Comparison of ENCODE assay signal across 24 cellular contexts in the genomic region with DNA sequence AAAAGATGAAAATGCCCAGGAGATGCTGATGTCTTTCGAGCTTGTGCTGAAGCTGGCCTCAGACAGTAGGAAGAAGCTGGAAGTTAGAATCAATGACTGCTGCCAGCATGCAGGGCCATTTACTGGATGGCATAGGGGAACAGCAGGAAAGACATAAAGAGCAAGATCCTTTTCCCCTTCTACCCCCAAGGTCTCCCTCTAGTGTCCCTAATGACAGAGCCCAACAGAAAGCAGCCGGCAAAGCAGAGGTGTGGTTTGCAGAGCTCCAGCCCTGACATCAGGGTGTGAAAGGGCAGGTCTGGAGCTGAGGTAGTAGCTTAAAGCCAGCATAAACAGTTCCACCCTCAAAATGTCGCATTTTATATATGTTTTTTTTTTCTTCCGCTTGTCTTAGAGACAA.
A peak's percentile ranks its signal among the peaks of the same experiment; 100 is the strongest.
DNase-seq lines count a peak whose midpoint lies in the region; ATAC-seq and TF ChIP-seq lines count a peak whose summit lies in the region.
"Had no signal": no experiment of that assay in that cellular context is flagged by ENCODE, and none has a peak within 500 bp of the region (broad histone marks: within the 10 kb centered on the region; RNA-seq: fewer than 3 reads in every experiment).

No MANE protein-coding gene starts in this region.

- no peaks in the 10 kb centered on the region for H3K9me3 ChIP-seq in PC-3 (ENCODE audit: low read length)
- H3K9me3 ChIP-seq: BLaER1, SJCRH30 had no signal

- no peaks in the 10 kb centered on the region for H3K79me1 ChIP-seq in mesendoderm (ENCODE audit: low read length)

- no peaks in the 10 kb centered on the region for H4K20me1 ChIP-seq in PC-3 (ENCODE audit: low read length)
- H4K20me1 ChIP-seq: BLaER1 had no signal

- H3K9ac ChIP-seq in PC-3 (ENCODE audit: low read length) (no peak overlapping the region), mesendoderm (ENCODE audit: low read length) (no peak overlapping the region)
- H3K9ac ChIP-seq: BLaER1 had no signal

- H3F3A ChIP-seq in PC-3 (ENCODE audit: low read length, unreplicated experiment): no peaks in the 10 kb centered on the region

- no peak overlapping the region for H2BK15ac ChIP-seq in mesendoderm (replicated peaks; ENCODE audit: low read depth)

- no peak for ATAC-seq in PC-3
- ATAC-seq in HG02973 (IDR thresholded peaks at IDR 0.05; ENCODE audit: unreplicated experiment): no peak

- H2BK5ac ChIP-seq in mesendoderm (ENCODE audit: low read length): no peak overlapping the region

- H3K23ac ChIP-seq in mesendoderm (ENCODE audit: low read length): no peak overlapping the region

- DNase-seq in NCI-H1092 treated with DMSO at 0.1 percent for 48 hours (lab: John Stamatoyannopoulos, UW) (peak; percentile 11), NCI-H1092 (lab: John Stamatoyannopoulos, UW) (no peak), EH (ENCODE audit: low read depth) (peak; percentile 1), PC-3 (peak; percentile 4), mesendoderm (peak; percentile 72), cerebellum (ENCODE audit: low spot score) (no peak), GM03348 (ENCODE audit: low spot score) (no peak)
- DNase-seq: 8988T; CD8-positive, alpha-beta memory T cell; DMS 273 treated with DMSO at 0.1 percent for 48 hours; EL; HCEC 1CT; Kasumi-1; NCI-H1417 treated with DMSO at 0.1 percent for 48 hours; NCI-H1930; NCI-H2171; NCI-H446; NK-92 treated with Interleukin-12 subunit alpha and Interleukin-12 subunit beta, amount 100 ng/mL, for 24 hours; OCI-M1; RPMI8226; SJCRH30; SW 1271 had no signal

- H3K27me3 ChIP-seq in PC-3 (ENCODE audit: low read length) (peaks cover 39% of the 10 kb centered on the region), mesendoderm (ENCODE audit: insufficient read depth, low read length, poor library complexity) (no peaks in the 10 kb centered on the region)
- H3K27me3 ChIP-seq: BLaER1, SJCRH30 had no signal

- no peak overlapping the region for H3K56ac ChIP-seq in mesendoderm (ENCODE audit: low read length)

- no peak for TF ChIP-seq CTCF in PC-3 (conservative IDR thresholded peaks at IDR 0.05; ENCODE audit: low read depth, low read length)

- no peak overlapping the region for H2BK120ac ChIP-seq in mesendoderm (ENCODE audit: low read depth, low read length)

- no peak overlapping the region for H4K5ac ChIP-seq in mesendoderm (ENCODE audit: low read length)

- no peaks in the 10 kb centered on the region for H3K36me3 ChIP-seq in PC-3 (ENCODE audit: low read depth, low read length)
- no peaks in the 10 kb centered on the region for H3K36me3 ChIP-seq in mesendoderm (ENCODE audit: control insufficient read depth, insufficient read depth, low read length)
- H3K36me3 ChIP-seq: BLaER1, SJCRH30 had no signal

- BruUV-seq in PC-3 (replicated peaks; lab: Mats Ljungman, UMichigan): no TSS peak

- no peak overlapping the region for H2AK5ac ChIP-seq in mesendoderm (ENCODE audit: low read length)

- H3K27ac ChIP-seq in PC-3 (ENCODE audit: low read length): no peak overlapping the region
- no peak overlapping the region for H3K27ac ChIP-seq in mesendoderm (ENCODE audit: low read depth, low read length)
- H3K27ac ChIP-seq: BLaER1, SJCRH30 had no signal

- no peak overlapping the region for H2AFZ ChIP-seq in PC-3 (ENCODE audit: low read length)

- no peak overlapping the region for H4K8ac ChIP-seq in mesendoderm (ENCODE audit: low read depth, low read length)

- POLR2A ChIA-PET in PC-3 (lab: Charles Lee; ENCODE audit: unreplicated experiment): no interaction called here

- no CpG with 5 or more reads among the region's 4 CpGs for WGBS in mesendoderm (ENCODE audit: extremely low coverage, insufficient coverage, low lambda C conversion rate)

- no peak overlapping the region for H3K4me2 ChIP-seq in PC-3 (ENCODE audit: low read length)
- H3K4me2 ChIP-seq in mesendoderm (ENCODE audit: low read length): no peak overlapping the region
- H3K4me2 ChIP-seq: BLaER1 had no signal

- no peaks in the 10 kb centered on the region for H3K4me1 ChIP-seq in PC-3 (ENCODE audit: insufficient read depth, low read length)
- no peaks in the 10 kb centered on the region for H3K4me1 ChIP-seq in mesendoderm (ENCODE audit: control insufficient read depth, low read depth, low read length)
- H3K4me1 ChIP-seq: BLaER1, SJCRH30 had no signal

- intact Hi-C loops in PC-3 (cut with micrococcal nuclease): no loop called here

- no peak overlapping the region for H3K18ac ChIP-seq in mesendoderm (ENCODE audit: low read length)

- CTCF ChIA-PET in PC-3 (lab: Charles Lee): interaction anchor here (0.6 kb wide), 1 partner anchor 78 kb away, joined by 3 read pairs; no protein-coding TSS in a partner anchor

- no peak overlapping the region for H3K4ac ChIP-seq in mesendoderm (ENCODE audit: low read depth, low read length)

- H3K79me2 ChIP-seq in PC-3 (ENCODE audit: low read length) (no peaks in the 10 kb centered on the region), mesendoderm (ENCODE audit: control insufficient read depth, insufficient read depth, low read length) (no peaks in the 10 kb centered on the region)

- H3K9me2 ChIP-seq in PC-3 (replicated peaks; ENCODE audit: low read length): peaks cover 4% of the 10 kb centered on the region; the same call in 1 of the 2 replicates

- no peak overlapping the region for H3K4me3 ChIP-seq in PC-3 (ENCODE audit: low read length)
- H3K4me3 ChIP-seq in mesendoderm (ENCODE audit: low read length): no peak overlapping the region
- H3K4me3 ChIP-seq: BLaER1, SJCRH30 had no signal

Comparison
In these comparisons a context has a peak if more than half of its experiments do, and no peak if none do; other contexts are left out.
1. DNase-seq: peak in NCI-H1092 treated with DMSO at 0.1 percent for 48 hours (single experiment), EH (single experiment), PC-3 (single experiment) and mesendoderm (single experiment); none in NCI-H1092 (single experiment), cerebellum (single experiment) and GM03348 (single experiment).